19 cellular contexts compared by ENCODE assay signal in the genomic region with DNA sequence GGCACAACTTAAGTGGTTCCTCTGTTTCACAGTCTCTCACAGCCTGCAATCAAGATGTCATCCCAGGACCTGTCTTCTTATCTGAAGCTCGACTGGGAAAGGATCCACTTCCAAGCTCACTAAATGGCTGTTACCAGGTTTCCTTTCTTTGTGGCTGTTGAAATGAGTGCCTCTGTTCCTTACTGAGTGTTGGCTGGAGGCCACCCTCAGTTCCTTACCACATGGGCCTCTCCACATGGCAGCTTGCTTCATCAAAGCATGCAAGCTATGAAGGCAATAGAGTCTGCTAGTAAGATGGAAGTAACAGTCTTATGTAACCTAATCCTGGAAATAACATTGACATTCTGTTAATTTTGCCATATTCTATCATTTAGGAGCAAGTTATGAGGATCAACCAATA.
DNase-seq lines count a peak whose midpoint lies in the region; TF ChIP-seq lines count a peak whose summit lies in the region.
"Had no signal": no experiment of that assay in that cellular context is flagged by ENCODE, and none has a peak within 500 bp of the region (broad histone marks: within the 10 kb centered on the region; RNA-seq: fewer than 3 reads in every experiment).

No MANE protein-coding gene starts in this region.

- H3K4me3 ChIP-seq in cardiac fibroblast (replicated peaks in 1 of 2; ENCODE audit: low read depth in 2 of 2, low read length in 2 of 2) (no peak overlapping the region), fibroblast of pulmonary artery (replicated peaks; ENCODE audit: low read depth, low read length) (no peak overlapping the region)
- H3K4me3 ChIP-seq: A549, BLaER1, GM12878, GM23338 had no signal

- no peak for TF ChIP-seq CTCF in cardiac fibroblast (IDR thresholded peaks at IDR 0.05; ENCODE audit: low read depth, low read length)
- TF ChIP-seq CTCF in fibroblast of pulmonary artery (IDR thresholded peaks at IDR 0.05; ENCODE audit: low read length, missing control alignments): no peak

- DNase-seq in Ammon's horn (ENCODE audit: low spot score): peak; percentile 13
- peak; percentile 21 to 43 for DNase-seq in cardiac fibroblast (ENCODE audit: low read depth in 2 of 2)
- peak; percentile 63 for DNase-seq in fibroblast of pulmonary artery (ENCODE audit: low read depth)
- DNase-seq in SHP77 treated with DMSO at 0.1 percent for 48 hours (lab: John Stamatoyannopoulos, UW): no peak
- no peak for DNase-seq in amniotic stem cell (lab: John Stamatoyannopoulos, UW)
- no peak for DNase-seq in stimulated activated CD4-positive, alpha-beta T cell treated with anti-CD3 and anti-CD28 coated beads, Interleukin-15, amount 100 ng/mL, for 24 hours
- DNase-seq: 8988T; ACHN; Caco-2; CD4-positive, CD25-positive, alpha-beta regulatory T cell; CD8-positive, alpha-beta T cell; DMS153; DND-41; GDM1; H9 had no signal

Comparison
In these comparisons a context has a peak if more than half of its experiments do, and no peak if none do; other contexts are left out.
1. DNase-seq: peak in Ammon's horn (single experiment), cardiac fibroblast (2 of 2) and fibroblast of pulmonary artery (single experiment); none in SHP77 treated with DMSO at 0.1 percent for 48 hours (single experiment), amniotic stem cell (single experiment) and stimulated activated CD4-positive, alpha-beta T cell treated with anti-CD3 and anti-CD28 coated beads, Interleukin-15, amount 100 ng/mL, for 24 hours (single experiment).